In the genomic region with DNA sequence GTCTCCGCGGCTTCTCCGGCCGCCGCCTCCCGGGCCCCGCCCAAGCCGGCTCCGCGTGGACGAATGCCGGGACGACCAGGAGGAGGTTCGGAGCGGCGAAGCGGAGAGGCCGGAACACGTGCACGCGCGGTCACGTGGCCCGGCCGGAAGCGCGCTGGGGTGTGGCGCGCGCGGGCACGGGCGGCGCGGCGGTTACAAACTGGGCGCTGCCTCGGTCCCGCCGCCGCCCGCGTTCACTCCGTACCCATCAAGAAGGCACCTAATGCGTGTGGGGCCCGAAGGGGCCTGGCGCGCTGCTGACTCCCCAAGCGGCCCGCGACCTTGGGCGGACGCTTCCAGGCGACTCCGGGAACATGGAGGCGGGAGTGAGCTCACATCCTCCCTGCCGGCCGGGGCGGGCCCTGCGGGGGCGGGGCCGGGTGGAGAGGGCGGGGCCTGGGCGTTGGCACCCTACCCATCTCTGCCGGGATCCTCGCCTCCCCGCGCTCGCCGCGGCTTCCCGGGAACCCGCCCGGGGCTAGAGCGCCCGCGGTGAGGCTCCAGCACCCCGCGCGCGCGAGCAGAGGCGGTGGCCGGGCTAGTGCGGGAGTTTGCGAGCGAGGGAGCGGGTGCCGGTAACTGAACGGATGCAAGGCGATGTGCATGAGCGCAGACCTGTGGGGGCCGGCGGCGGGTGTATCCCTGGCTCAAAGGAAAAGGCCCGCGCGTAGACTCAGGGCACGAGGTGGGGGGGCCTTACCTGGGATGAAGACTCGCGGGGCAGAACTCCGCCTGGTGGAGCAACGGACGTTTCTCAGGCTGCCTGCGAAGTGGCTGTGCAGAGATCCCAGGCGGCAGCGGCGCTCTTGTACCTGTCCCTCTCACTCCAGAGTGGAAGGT, we compare ENCODE assay signal across 8 cellular contexts. TPM values are rescaled to one million over a fixed set of nuclear protein-coding genes. Genes with fewer than 3 reads are reported as not detected.
DNase-seq lines count a peak whose midpoint lies in the region; ATAC-seq and TF ChIP-seq lines count a peak whose summit lies in the region.

A gene (minus strand): TSS at position 367 of the 879 bp plus-strand sequence. CDS start 424 bp downstream, outside the sequence.

- peaks cover 17% of the 10 kb centered on the region for H3K4me1 ChIP-seq in NT2/D1 (ENCODE audit: insufficient read depth, insufficient read length)
- peaks cover 14% of the 10 kb centered on the region for H3K4me1 ChIP-seq in mucosa of descending colon (ENCODE audit: low read depth)

- H3K4me3 ChIP-seq in NT2/D1 (ENCODE audit: insufficient read length, low read depth) (peak within 1 kb of the TSS; percentile 57), mucosa of descending colon (peak within 1 kb of the TSS; percentile 36)

- H3K9me3 ChIP-seq in NT2/D1 (ENCODE audit: insufficient read depth, low read length) = peaks cover 13% of the 10 kb centered on the region
- H3K9me3 ChIP-seq in mucosa of descending colon = no peaks in the 10 kb centered on the region

- peaks cover 20% of the 10 kb centered on the region for H3K27me3 ChIP-seq in NT2/D1 (ENCODE audit: insufficient read depth, insufficient read length)

- H3K36me3 ChIP-seq in NT2/D1 (ENCODE audit: insufficient read depth, insufficient read length, low read length) (peaks cover 34% of the 10 kb centered on the region), mucosa of descending colon (ENCODE audit: low read depth) (no peaks in the 10 kb centered on the region)

- ATAC-seq in GM21367 (IDR thresholded peaks at IDR 0.05; ENCODE audit: unreplicated experiment) (peak; percentile 77), mucosa of descending colon (peak; percentile 98)

- TF ChIP-seq CTCF in mucosa of descending colon (IDR thresholded peaks at IDR 0.05) = no peak

- intact Hi-C loops in mucosa of descending colon (cut with DNase I, micrococcal nuclease) = no loop called here

- H3K9ac ChIP-seq in NT2/D1 (ENCODE audit: insufficient read length, low read depth) = peak within 1 kb of the TSS; percentile 78

- DNase-seq in D341Med (ENCODE audit: low spot score) (peak; percentile 95), HT1080 (ENCODE audit: low read depth) (peak; percentile 73), NT2/D1 (ENCODE audit: low read depth, low spot score) (peak; percentile 43), epidermal melanocyte (ENCODE audit: insufficient read length, low spot score) (peak; percentile 92), mucosa of descending colon (peak; percentile 94 to 99 (median 95))
- peak; percentile 92 for DNase-seq in activated CD8-positive, alpha-beta memory T cell treated with anti-CD3 and anti-CD28 coated beads, Interleukin-2, amount 50 U/mL, for 4 hours
- peak; percentile 78 to 85 for DNase-seq in stimulated activated CD8-positive, alpha-beta memory T cell treated with anti-CD3 and anti-CD28 coated beads, Interleukin-4, amount 100 ng/mL, for 4 hours (ENCODE audit: low read depth in 2 of 2, low spot score in 1 of 2)

RNA-seq across cellular contexts. Expression of the gene that starts here (rescaled TPM):
- total RNA-seq in HT1080 (2014; rRNA removed; shearing (Covaris generic)) = 47.9 and 55.0 TPM in 2 replicates
- 61.5 and 70.4 TPM in 2 replicates for polyA plus RNA-seq in HT1080 (2015; cell fraction: cytosol; rRNA removed)
- polyA plus RNA-seq in HT1080 (2015; cell fraction: nucleus; rRNA removed) = 56.3 and 63.7 TPM in 2 replicates
- 10 to 100 TPM; 13.6 to 19.0 (median 14.2) TPM for total RNA-seq in mucosa of descending colon

Comparison
In these comparisons a context has a peak if more than half of its experiments do, and no peak if none do; other contexts are left out.
1. Peak in every context shown above with its lines: DNase-seq, ATAC-seq and H3K4me3 ChIP-seq.
2. DNase-seq: peak in every context shown above with its lines; median percentile 95 in D341Med; 95 in mucosa of descending colon; 92 in activated CD8-positive, alpha-beta memory T cell treated with anti-CD3 and anti-CD28 coated beads, Interleukin-2, amount 50 U/mL, for 4 hours; 92 in epidermal melanocyte; 82 in stimulated activated CD8-positive, alpha-beta memory T cell treated with anti-CD3 and anti-CD28 coated beads, Interleukin-4, amount 100 ng/mL, for 4 hours; 73 in HT1080; 43 in NT2/D1.